In the genomic region with DNA sequence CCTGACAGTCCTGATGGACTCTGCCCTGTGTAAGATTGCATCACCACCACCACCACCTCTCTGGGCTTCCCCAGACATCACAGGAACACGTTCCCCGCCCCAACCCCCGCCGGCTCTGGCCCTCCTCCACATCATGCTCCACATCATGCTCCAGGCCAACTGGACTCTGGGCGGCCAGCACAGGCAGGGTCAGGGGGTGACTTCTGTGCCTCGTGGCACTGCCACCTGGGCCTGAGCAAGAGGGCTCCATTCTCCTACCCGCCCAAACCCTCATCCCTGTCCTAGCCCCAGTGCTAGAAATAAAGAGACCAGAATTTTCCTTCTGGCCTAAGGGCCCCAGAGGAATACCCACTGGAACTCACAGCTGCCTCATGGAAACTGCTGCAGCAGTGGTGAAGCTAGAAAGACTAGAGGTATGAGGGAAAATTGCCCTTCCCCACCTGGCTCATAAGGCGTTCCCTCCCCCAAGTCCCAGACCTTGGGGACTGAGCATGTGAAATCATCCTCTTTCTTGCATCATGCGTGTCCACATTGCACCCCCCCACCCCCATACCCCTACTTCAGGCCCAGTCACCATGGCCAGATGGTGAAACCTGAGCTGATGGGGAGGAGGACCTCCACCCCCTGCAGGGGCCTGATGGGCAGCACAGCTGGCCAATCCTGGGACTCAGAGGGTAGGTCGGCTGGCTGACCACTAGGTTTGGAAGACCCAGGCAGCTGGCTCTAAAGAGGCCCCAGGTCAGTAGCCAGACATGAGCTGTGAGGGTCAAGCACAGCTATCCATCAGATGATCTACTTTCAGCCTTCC, we compare ENCODE assay signal across 8 cellular contexts. TPM values are rescaled to one million over a fixed set of nuclear protein-coding genes. Genes with fewer than 3 reads are reported as not detected.
DNase-seq lines count a peak whose midpoint lies in the region; ATAC-seq and TF ChIP-seq lines count a peak whose summit lies in the region.

A gene with protein sequence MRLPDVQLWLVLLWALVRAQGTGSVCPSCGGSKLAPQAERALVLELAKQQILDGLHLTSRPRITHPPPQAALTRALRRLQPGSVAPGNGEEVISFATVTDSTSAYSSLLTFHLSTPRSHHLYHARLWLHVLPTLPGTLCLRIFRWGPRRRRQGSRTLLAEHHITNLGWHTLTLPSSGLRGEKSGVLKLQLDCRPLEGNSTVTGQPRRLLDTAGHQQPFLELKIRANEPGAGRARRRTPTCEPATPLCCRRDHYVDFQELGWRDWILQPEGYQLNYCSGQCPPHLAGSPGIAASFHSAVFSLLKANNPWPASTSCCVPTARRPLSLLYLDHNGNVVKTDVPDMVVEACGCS (plus strand): TSS at position 742 of the 808 bp plus-strand sequence. CDS start 230 bp downstream, outside the sequence.

- DNase-seq in T-helper 1 cell (no peak), NCI-H2171 treated with DMSO at 0.1 percent for 48 hours (lab: John Stamatoyannopoulos, UW) (peak; percentile 84), mammary epithelial cell (no peak), lower lobe of right lung (no peak), GOT3 (lab: John Stamatoyannopoulos, UW) (no peak)

- H3K4me2 ChIP-seq in mammary epithelial cell (ENCODE audit: insufficient read depth, low read depth, low read length) (peak within 1 kb of the TSS; percentile 54), parathyroid adenoma (ENCODE audit: low read length) (peak within 1 kb of the TSS; percentile 15)

- no peaks in the 10 kb centered on the region for H3K27me3 Mint-ChIP-seq in T-helper 1 cell treated with Interleukin-12 subunit alpha and Interleukin-12 subunit beta and Interleukin-4 antibody, amounts not matched to agents 30 μg/mL and 1 μg/mL, for 36 hours (ENCODE audit: low read depth)

- CTCF ChIA-PET in mammary epithelial cell (lab: Charles Lee; ENCODE audit: low non-redundant PET) = interaction anchor here (0.5 kb wide), 1 partner anchor 145 kb away, joined by 3 read pairs; no protein-coding TSS in a partner anchor

- H3K27ac ChIP-seq in mammary epithelial cell (ENCODE audit: insufficient read depth, low read depth, low read length) (no peak within 1 kb of the TSS), parathyroid adenoma (peak within 1 kb of the TSS; percentile 66), lower lobe of right lung (no peak within 1 kb of the TSS)

- TF ChIP-seq CTCF in mammary epithelial cell (conservative IDR thresholded peaks at IDR 0.05 in 1 of 2, IDR thresholded peaks at IDR 0.05 in 1 of 2; ENCODE audit: extremely low read depth in 1 of 2, insufficient read depth in 1 of 2, low read depth in 1 of 2, low read length in 2 of 2) (no peak), parathyroid adenoma (IDR thresholded peaks at IDR 0.05) (no peak), lower lobe of right lung (IDR thresholded peaks at IDR 0.05) (no peak)

- H3K9me3 ChIP-seq in mammary epithelial cell (replicated peaks; ENCODE audit: insufficient read depth, low read length) (no peaks in the 10 kb centered on the region), parathyroid adenoma (ENCODE audit: control insufficient read depth, low read length) (no peaks in the 10 kb centered on the region), lower lobe of right lung (no peaks in the 10 kb centered on the region)

- peak within 1 kb of the TSS; percentile 73 for H3K27ac Mint-ChIP-seq in T-helper 1 cell treated with Interleukin-12 subunit alpha and Interleukin-12 subunit beta and Interleukin-4 antibody, amounts not matched to agents 30 μg/mL and 1 μg/mL, for 36 hours

- no TSS peak for BruUV-seq in mammary epithelial cell (replicated peaks; lab: Mats Ljungman, UMichigan)

- intact Hi-C loops in mammary epithelial cell (cut with micrococcal nuclease) = no loop called here
- intact Hi-C loops in lower lobe of right lung (cut with DNase I) = no loop called here

- no peak within 1 kb of the TSS for H3K9ac ChIP-seq in mammary epithelial cell (ENCODE audit: insufficient read depth, low read length)
- no peak within 1 kb of the TSS for H3K9ac ChIP-seq in parathyroid adenoma

- ATAC-seq in HG03378 (IDR thresholded peaks at IDR 0.05; ENCODE audit: unreplicated experiment) (no peak), lower lobe of right lung (no peak)

- H3K36me3 ChIP-seq in mammary epithelial cell (ENCODE audit: insufficient read depth, low read length) = no peaks in the 10 kb centered on the region
- H3K36me3 ChIP-seq in parathyroid adenoma (ENCODE audit: control insufficient read depth, insufficient read depth, low read length) = no peaks in the 10 kb centered on the region
- no peaks in the 10 kb centered on the region for H3K36me3 ChIP-seq in lower lobe of right lung

- H3K27me3 ChIP-seq in mammary epithelial cell (ENCODE audit: insufficient read depth, low read length) (no peaks in the 10 kb centered on the region), parathyroid adenoma (ENCODE audit: control insufficient read depth, insufficient read depth, low read length) (no peaks in the 10 kb centered on the region), lower lobe of right lung (ENCODE audit: low read depth) (peaks cover 5% of the 10 kb centered on the region)

- no peaks in the 10 kb centered on the region for H3K9me3 Mint-ChIP-seq in T-helper 1 cell treated with Interleukin-12 subunit alpha and Interleukin-12 subunit beta and Interleukin-4 antibody, amounts not matched to agents 30 μg/mL and 1 μg/mL, for 36 hours

- H2AFZ ChIP-seq in mammary epithelial cell (ENCODE audit: low read depth, low read length) (peak within 1 kb of the TSS; percentile 74), parathyroid adenoma (peak within 1 kb of the TSS; percentile 71)

- H3K79me2 ChIP-seq in mammary epithelial cell (ENCODE audit: insufficient read depth, low read length) (no peaks in the 10 kb centered on the region), parathyroid adenoma (no peaks in the 10 kb centered on the region)

- H3K4me3 Mint-ChIP-seq in T-helper 1 cell treated with Interleukin-12 subunit alpha and Interleukin-12 subunit beta and Interleukin-4 antibody, amounts not matched to agents 30 μg/mL and 1 μg/mL, for 36 hours = peak within 1 kb of the TSS; percentile 65

- in situ Hi-C loops in mammary epithelial cell (cut with MboI; ENCODE audit: low sequenced_read_pairs in 2 of 2) = loop anchor here (5.0 to 10.0 kb wide), 3 partner anchors 142 to 190 kb away; no protein-coding TSS in a partner anchor

- WGBS in mammary epithelial cell (ENCODE audit: low coverage, missing lambda C conversion rate) = 88% methylated on average over 5 of the region's 10 CpGs

- H3K4me1 ChIP-seq in mammary epithelial cell (ENCODE audit: insufficient read depth, low read length) = peaks cover 27% of the 10 kb centered on the region
- peaks cover 22% of the 10 kb centered on the region for H3K4me1 ChIP-seq in parathyroid adenoma
- H3K4me1 ChIP-seq in lower lobe of right lung = peaks cover 8% of the 10 kb centered on the region

- H3K36me3 Mint-ChIP-seq in T-helper 1 cell treated with Interleukin-12 subunit alpha and Interleukin-12 subunit beta and Interleukin-4 antibody, amounts not matched to agents 30 μg/mL and 1 μg/mL, for 36 hours (ENCODE audit: low read depth) = no peaks in the 10 kb centered on the region

- peaks cover 17% of the 10 kb centered on the region for H3K4me1 Mint-ChIP-seq in T-helper 1 cell treated with Interleukin-12 subunit alpha and Interleukin-12 subunit beta and Interleukin-4 antibody, amounts not matched to agents 30 μg/mL and 1 μg/mL, for 36 hours (ENCODE audit: low read depth)

- dilution Hi-C loops in mammary epithelial cell (cut with HindIII; ENCODE audit: low sequenced_read_pairs) = no loop called here

- no peaks in the 10 kb centered on the region for H4K20me1 ChIP-seq in mammary epithelial cell (ENCODE audit: insufficient read depth, low read length)

- H3K4me3 ChIP-seq in mammary epithelial cell (replicated peaks in 1 of 3; ENCODE audit: insufficient read depth in 1 of 3, low read depth in 2 of 3, low read length in 3 of 3) = no peak within 1 kb of the TSS
- H3K4me3 ChIP-seq in parathyroid adenoma (ENCODE audit: low read depth, low read length) = no peak within 1 kb of the TSS
- no peak within 1 kb of the TSS for H3K4me3 ChIP-seq in lower lobe of right lung

RNA-seq across cellular contexts. Expression of the gene that starts here (rescaled TPM):
- 1 to 10 TPM in 1 of 2 donors, under 1 TPM in 1; 0.42 to 1.0 TPM for total RNA-seq in mammary epithelial cell
- polyA plus RNA-seq in mammary epithelial cell = 0.07 TPM
- polyA minus RNA-seq in mammary epithelial cell = not detected
- not detected for total RNA-seq in lower lobe of right lung
